27 cellular contexts compared by ENCODE assay signal in genomic region chr11:83908457-83908856, GRCh38.
"Had no signal": no experiment of that assay in that cellular context is flagged by ENCODE, and none has a peak within 500 bp of the region (broad histone marks: within the 10 kb centered on the region; RNA-seq: fewer than 3 reads in every experiment).

No MANE protein-coding gene starts in this region.

- H3K9me3 ChIP-seq: colonic mucosa, esophagus muscularis mucosa, esophagus squamous epithelium, gastrocnemius medialis, gastroesophageal sphincter, heart left ventricle had no signal

- H3K4me3 ChIP-seq: colonic mucosa, coronary artery, dorsolateral prefrontal cortex, esophagus muscularis mucosa, esophagus squamous epithelium, gastrocnemius medialis, gastroesophageal sphincter, heart left ventricle had no signal

- FAIRE-seq: colon, endometrium, endothelial cell of umbilical vein, frontal cortex had no signal

- ATAC-seq: effector memory CD8-positive, alpha-beta T cell; esophagus mucosa; foreskin keratinocyte; gastrocnemius medialis; gastroesophageal sphincter; heart left ventricle had no signal

- H3K27ac ChIP-seq: colonic mucosa, coronary artery, epithelial cell of prostate, esophagus muscularis mucosa, esophagus squamous epithelium, foreskin keratinocyte, gastrocnemius medialis, gastroesophageal sphincter, heart left ventricle had no signal

- H3K36me3 ChIP-seq: colonic mucosa, esophagus muscularis mucosa, esophagus squamous epithelium, gastrocnemius medialis, gastroesophageal sphincter, heart left ventricle had no signal

- H3K27me3 ChIP-seq: colonic mucosa, dorsolateral prefrontal cortex, esophagus muscularis mucosa, esophagus squamous epithelium, foreskin keratinocyte, gastrocnemius medialis, gastroesophageal sphincter, heart left ventricle had no signal

- DNase-seq: colonic mucosa; cortex of kidney; dermis blood vessel endothelial cell; dorsolateral prefrontal cortex; effector CD4-positive, alpha-beta T cell; effector CD8-positive, alpha-beta T cell; effector memory CD4-positive, alpha-beta T cell; effector memory CD8-positive, alpha-beta T cell; endodermal cell; erythroblast; esophagus squamous epithelium; foreskin fibroblast; foreskin keratinocyte; foreskin melanocyte; gastrocnemius medialis; glutamatergic neuron; head of caudate nucleus; heart left ventricle had no signal

- H3K4me1 ChIP-seq: colonic mucosa, esophagus muscularis mucosa, esophagus squamous epithelium, foreskin keratinocyte, gastrocnemius medialis, gastroesophageal sphincter, heart left ventricle had no signal
